In the genomic region with DNA sequence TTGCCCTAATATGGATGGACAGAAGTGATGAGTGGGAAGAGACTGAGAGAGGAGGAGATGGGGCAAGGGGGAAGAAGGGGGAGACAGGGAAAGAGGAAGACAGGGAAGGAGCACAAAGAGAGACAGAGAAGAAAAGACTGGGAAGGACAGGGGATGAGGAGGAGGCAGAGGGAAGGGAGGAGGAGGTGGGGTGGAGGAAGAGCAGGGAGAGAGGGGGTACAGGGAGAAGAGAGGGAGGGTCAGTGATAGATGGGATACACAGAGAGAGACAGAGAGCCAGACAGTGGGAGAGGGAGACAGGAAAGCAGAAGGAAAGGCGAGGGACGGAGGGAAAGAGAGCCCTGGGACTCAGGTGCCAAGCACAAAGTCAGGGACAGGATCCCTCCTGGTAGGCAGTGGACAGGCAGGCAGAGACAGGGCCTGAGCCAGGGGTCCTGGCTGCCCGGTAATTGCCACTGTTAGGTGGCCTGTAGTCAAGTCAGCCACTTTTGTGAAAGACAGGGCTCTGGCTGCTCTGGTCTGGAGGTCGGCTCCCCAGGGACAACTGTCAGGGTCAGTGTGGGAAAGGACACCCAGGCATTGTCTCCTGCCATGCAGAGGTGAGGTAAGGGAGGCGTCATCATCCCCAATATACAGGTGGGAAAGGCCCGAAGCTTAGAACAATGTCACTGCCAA, we compare ENCODE assay signal across 17 cellular contexts. TPM values are rescaled to one million over a fixed set of nuclear protein-coding genes. Genes with fewer than 3 reads are reported as not detected.
DNase-seq lines count a peak whose midpoint lies in the region; ATAC-seq, FAIRE-seq and TF ChIP-seq lines count a peak whose summit lies in the region.
"Had no signal": no experiment of that assay in that cellular context is flagged by ENCODE, and none has a peak within 500 bp of the region (broad histone marks: within the 10 kb centered on the region; RNA-seq: fewer than 3 reads in every experiment).

No MANE protein-coding gene starts in this region.

- H3K27me3 ChIP-seq in heart right ventricle (no peaks in the 10 kb centered on the region), astrocyte (ENCODE audit: insufficient read depth, low read length) (no peaks in the 10 kb centered on the region), upper lobe of right lung (no peaks in the 10 kb centered on the region)
- H3K27me3 ChIP-seq: upper lobe of left lung had no signal

- peaks cover 6% of the 10 kb centered on the region for H4K20me1 ChIP-seq in astrocyte (ENCODE audit: insufficient read depth, low read length)

- peaks cover 4% of the 10 kb centered on the region for H3K27me3 Mint-ChIP-seq in astrocyte (ENCODE audit: low read depth, unreplicated experiment)

- H3K4me1 ChIP-seq in heart right ventricle (peaks cover 0 to 49% (median 25%) of the 10 kb centered on the region in 9 donors), astrocyte (ENCODE audit: insufficient read depth, low read length) (peaks cover 12% of the 10 kb centered on the region), mucosa of descending colon (ENCODE audit: low read depth) (peaks cover 44% of the 10 kb centered on the region), upper lobe of right lung (peaks cover 21% of the 10 kb centered on the region)

- no peaks in the 10 kb centered on the region for H3K36me3 Mint-ChIP-seq in astrocyte (ENCODE audit: low read depth, unreplicated experiment)

- ATAC-seq in heart right ventricle (no peak), mucosa of descending colon (no peak), upper lobe of right lung (no peak)
- ATAC-seq: SK-N-SH treated with all-trans-retinoic acid at 6 μM for 48 hours had no signal

- H3K27ac Mint-ChIP-seq in astrocyte (ENCODE audit: unreplicated experiment) = peak overlapping the region; percentile 10

- TF ChIP-seq CTCF in heart right ventricle (IDR thresholded peaks at IDR 0.05) (no peak), astrocyte (IDR thresholded peaks at IDR 0.05; ENCODE audit: insufficient read depth, low read depth, low read length) (no peak), mucosa of descending colon (IDR thresholded peaks at IDR 0.05) (no peak), upper lobe of right lung (IDR thresholded peaks at IDR 0.05) (no peak)

- H3K9me3 Mint-ChIP-seq in astrocyte (ENCODE audit: unreplicated experiment) = no peaks in the 10 kb centered on the region

- H3K4me1 Mint-ChIP-seq in astrocyte (ENCODE audit: low read depth, unreplicated experiment) = peaks cover 5% of the 10 kb centered on the region

- H2AFZ ChIP-seq in astrocyte (ENCODE audit: low read depth, low read length) = no peak overlapping the region

- H3K4me3 Mint-ChIP-seq in astrocyte (ENCODE audit: unreplicated experiment) = no peak overlapping the region

- no peak overlapping the region for H3K9ac ChIP-seq in astrocyte (ENCODE audit: low read length)

- H3K4me3 ChIP-seq in heart right ventricle = no peak overlapping the region
- H3K4me3 ChIP-seq in astrocyte (ENCODE audit: insufficient read depth, low read depth, low read length) = no peak overlapping the region
- H3K4me3 ChIP-seq in mucosa of descending colon = no peak overlapping the region
- H3K4me3 ChIP-seq in upper lobe of right lung = no peak overlapping the region
- H3K4me3 ChIP-seq: upper lobe of left lung had no signal

- intact Hi-C loops in cardiac septum (cut with DNase I) = loop anchor here (10.0 kb wide), 1 partner anchor 474 kb away; no protein-coding TSS in a partner anchor
- intact Hi-C loops in heart right ventricle (cut with DNase I) = loop anchor here in 5 of 10 donors (2.0 to 10.0 kb wide), 6 partner anchors 142 to 654 kb away; no protein-coding TSS in a partner anchor
- intact Hi-C loops in mucosa of descending colon (cut with DNase I, micrococcal nuclease) = no loop called here
- intact Hi-C loops in upper lobe of right lung (cut with DNase I) = no loop called here

- no peak for FAIRE-seq in astrocyte (lab: Jason Lieb, UNC)

- H3K4me2 ChIP-seq in astrocyte (ENCODE audit: low read length) = no peak overlapping the region

- peak; percentile 56 for DNase-seq in cardiac septum (ENCODE audit: low spot score)
- DNase-seq in heart right ventricle = no peak
- no peak for DNase-seq in astrocyte (ENCODE audit: low read depth)
- DNase-seq in mucosa of descending colon = peak; percentile 4 to 39 (median 18)
- DNase-seq in upper lobe of right lung = peak; percentile 45
- DNase-seq in stimulated activated CD4-positive, alpha-beta T cell treated with anti-CD3 and anti-CD28 coated beads, Interleukin-4, amount 100 ng/mL, for 1 hour = no peak
- DNase-seq in C1 segment of cervical spinal cord (lab: John Stamatoyannopoulos, UW) = no peak
- DNase-seq in NCI-H2029 treated with DMSO at 0.1 percent for 48 hours (lab: John Stamatoyannopoulos, UW) = no peak
- DNase-seq: dermis blood vessel endothelial cell; DMS153; Kasumi-1; kidney glomerular epithelial cell; NCI-H1694; NCI-H446 treated with DMSO at 0.1 percent for 48 hours; stimulated activated CD4-positive, alpha-beta T cell treated with anti-CD3 and anti-CD28 coated beads, Interleukin-1b, Interleukin-23, amount 100 ng/mL, for 48 hours; upper lobe of left lung had no signal

- WGBS in heart right ventricle, 2 donors = 95 to 96% methylated on average over 6 of the region's 6 CpGs

- no peaks in the 10 kb centered on the region for H3K79me2 ChIP-seq in astrocyte (ENCODE audit: insufficient read depth, low read length)

- H3K9me3 ChIP-seq in heart right ventricle (no peaks in the 10 kb centered on the region), astrocyte (ENCODE audit: insufficient read depth, low read depth, low read length) (no peaks in the 10 kb centered on the region), mucosa of descending colon (no peaks in the 10 kb centered on the region), upper lobe of right lung (no peaks in the 10 kb centered on the region)
- H3K9me3 ChIP-seq: upper lobe of left lung had no signal

- no peak overlapping the region for H3K27ac ChIP-seq in heart right ventricle
- no peak overlapping the region for H3K27ac ChIP-seq in astrocyte (ENCODE audit: low read depth, low read length)
- H3K27ac ChIP-seq in upper lobe of right lung = no peak overlapping the region

- peaks cover 0 to 36% (median 0%) of the 10 kb centered on the region in 9 donors for H3K36me3 ChIP-seq in heart right ventricle
- H3K36me3 ChIP-seq in astrocyte (ENCODE audit: insufficient read depth, low read length) = no peaks in the 10 kb centered on the region
- no peaks in the 10 kb centered on the region for H3K36me3 ChIP-seq in mucosa of descending colon (ENCODE audit: low read depth)
- H3K36me3 ChIP-seq in upper lobe of right lung = peaks cover 5% of the 10 kb centered on the region

RNA-seq across cellular contexts. Expression of a gene that starts 9.8 kb away (rescaled TPM):
- total RNA-seq in cardiac septum = 2.6 TPM
- total RNA-seq in heart right ventricle = 1 to 10 TPM; 1.2 to 3.7 (median 2.1) TPM
- 1 to 10 TPM; 4.8 to 6.4 TPM for polyA plus RNA-seq in heart right ventricle
- total RNA-seq in astrocyte = 1.0 and 1.5 TPM in 2 replicates
- total RNA-seq in mucosa of descending colon = 100 to 1,000 TPM in 2 of 3 donors, 10 to 100 TPM in 1; 69.7 to 197 (median 150) TPM
- 8.9 TPM for total RNA-seq in upper lobe of right lung

RNA-seq across cellular contexts. Expression of a gene that starts 29.1 kb away (rescaled TPM):
- 10.1 TPM for total RNA-seq in cardiac septum
- 10 to 100 TPM in 6 of 10 donors, 1 to 10 TPM in 4; 6.3 to 17.7 (median 10.1) TPM for total RNA-seq in heart right ventricle
- polyA plus RNA-seq in heart right ventricle = 10 to 100 TPM; 13.0 to 20.0 TPM
- 15.8 and 16.7 TPM in 2 replicates for total RNA-seq in astrocyte
- total RNA-seq in mucosa of descending colon = 100 to 1,000 TPM in 1 of 3 donors, 10 to 100 TPM in 2; 38.2 to 113 (median 66.5) TPM
- 32.2 TPM for total RNA-seq in upper lobe of right lung

RNA-seq across cellular contexts. Expression of a gene that starts 38.6 kb away (rescaled TPM):
- total RNA-seq in cardiac septum (0.22 TPM), heart right ventricle (under 1 TPM in 6 of 10 donors, not detected in 4; 0.09 to 0.42 (median 0.30) TPM), astrocyte (0.19 and 0.54 TPM in 2 replicates), mucosa of descending colon (1 to 10 TPM in 2 of 3 donors, under 1 TPM in 1; 0.73 to 1.7 (median 1.5) TPM), upper lobe of right lung (2.7 TPM)
- under 1 TPM; 0.13 to 0.66 TPM for polyA plus RNA-seq in heart right ventricle

Comparison
In these comparisons a context has a peak if more than half of its experiments do, and no peak if none do; other contexts are left out.
1. DNase-seq: peak in cardiac septum (single experiment), mucosa of descending colon (3 of 3) and upper lobe of right lung (single experiment); none in heart right ventricle (0 of 2), astrocyte (single experiment), stimulated activated CD4-positive, alpha-beta T cell treated with anti-CD3 and anti-CD28 coated beads, Interleukin-4, amount 100 ng/mL, for 1 hour (single experiment), C1 segment of cervical spinal cord (0 of 14) and NCI-H2029 treated with DMSO at 0.1 percent for 48 hours (single experiment).